In genomic region chr3:22156868-22157267, GRCh38 we compare ENCODE assay signal across 21 cellular contexts.
DNase-seq lines count a peak whose midpoint lies in the region; ATAC-seq, FAIRE-seq and TF ChIP-seq lines count a peak whose summit lies in the region.
"Had no signal": no experiment of that assay in that cellular context is flagged by ENCODE, and none has a peak within 500 bp of the region (broad histone marks: within the 10 kb centered on the region; RNA-seq: fewer than 3 reads in every experiment).

No MANE protein-coding gene starts in this region.

- no peak for TF ChIP-seq CTCF in GM23338 (conservative IDR thresholded peaks at IDR 0.05; ENCODE audit: low read depth in 2 of 2)
- TF ChIP-seq CTCF in coronary artery (IDR thresholded peaks at IDR 0.05) = no peak
- no peak for TF ChIP-seq CTCF in stomach (IDR thresholded peaks at IDR 0.05)

- H3K27ac Mint-ChIP-seq in GM23338 = 0 out of 2 replicates have a peak overlapping the region, but pooled peaks have one; percentile 17
- H3K27ac Mint-ChIP-seq: activated naive CD8-positive, alpha-beta T cell treated with anti-CD3 and anti-CD28 coated beads, Interleukin-2, amount 10 ng/mL, durations not matched to agents 7 days and 5 days; CD14-positive monocyte; stimulated activated effector memory CD8-positive, alpha-beta T cell treated with anti-CD3 and anti-CD28 coated beads, Interleukin-12 subunit alpha, Interleukin-12 subunit beta, amount 100 ng/mL, for 72 hours; T-helper 1 cell treated with Interleukin-12 subunit alpha and Interleukin-12 subunit beta and Interleukin-4 antibody, amounts not matched to agents 30 μg/mL and 1 μg/mL, for 36 hours had no signal

- H3K27me3 ChIP-seq in GM23338 (ENCODE audit: insufficient read depth) = no peaks in the 10 kb centered on the region
- no peaks in the 10 kb centered on the region for H3K27me3 ChIP-seq in stomach
- H3K27me3 ChIP-seq: thyroid gland had no signal

- no peaks in the 10 kb centered on the region; the same call in 2 of the 3 replicates for H3K9me3 Mint-ChIP-seq in GM23338
- H3K9me3 Mint-ChIP-seq: activated naive CD8-positive, alpha-beta T cell treated with anti-CD3 and anti-CD28 coated beads, Interleukin-2, amount 10 ng/mL, durations not matched to agents 7 days and 5 days; neural crest cell; T-helper 1 cell treated with Interleukin-12 subunit alpha and Interleukin-12 subunit beta and Interleukin-4 antibody, amounts not matched to agents 30 μg/mL and 1 μg/mL, for 36 hours had no signal

- TF ChIP-seq POLR2A in GM12892 (IDR thresholded peaks at IDR 0.05; ENCODE audit: low read depth, low read length) (no peak), stomach (IDR thresholded peaks at IDR 0.05) (no peak)

- no peak overlapping the region for H3K4me2 ChIP-seq in GM23338

- H3K4me3 ChIP-seq in GM23338 (no peak overlapping the region), coronary artery (no peak overlapping the region), stomach (no peak overlapping the region)
- H3K4me3 ChIP-seq: thyroid gland had no signal

- intact Hi-C loops in left colon (cut with DNase I, micrococcal nuclease) (no loop called here), stomach (cut with DNase I; ENCODE audit: low total_unique reads) (no loop called here)

- H3K27me3 Mint-ChIP-seq in GM23338 (ENCODE audit: insufficient read depth, low read depth, poor library complexity) = no peaks in the 10 kb centered on the region
- H3K27me3 Mint-ChIP-seq: activated naive CD8-positive, alpha-beta T cell treated with anti-CD3 and anti-CD28 coated beads, Interleukin-2, amount 10 ng/mL, durations not matched to agents 7 days and 5 days had no signal

- no peak overlapping the region for H3K4me3 Mint-ChIP-seq in GM23338
- H3K4me3 Mint-ChIP-seq: activated naive CD8-positive, alpha-beta T cell treated with anti-CD3 and anti-CD28 coated beads, Interleukin-2, amount 10 ng/mL, durations not matched to agents 7 days and 5 days; CD14-positive monocyte; neural crest cell; stimulated activated effector memory CD8-positive, alpha-beta T cell treated with anti-CD3 and anti-CD28 coated beads, Interleukin-12 subunit alpha, Interleukin-12 subunit beta, amount 100 ng/mL, for 72 hours; T-helper 1 cell treated with Interleukin-12 subunit alpha and Interleukin-12 subunit beta and Interleukin-4 antibody, amounts not matched to agents 30 μg/mL and 1 μg/mL, for 36 hours had no signal

- H3K4me1 ChIP-seq in GM23338 (ENCODE audit: insufficient read depth) = no peaks in the 10 kb centered on the region
- H3K4me1 ChIP-seq in stomach = no peaks in the 10 kb centered on the region
- H3K4me1 ChIP-seq: thyroid gland had no signal

- TF ChIP-seq EP300 in stomach (IDR thresholded peaks at IDR 0.05) = no peak

- H3K36me3 Mint-ChIP-seq in GM23338 (ENCODE audit: low read depth) = no peaks in the 10 kb centered on the region
- H3K36me3 Mint-ChIP-seq: activated naive CD8-positive, alpha-beta T cell treated with anti-CD3 and anti-CD28 coated beads, Interleukin-2, amount 10 ng/mL, durations not matched to agents 7 days and 5 days; CD14-positive monocyte; stimulated activated effector memory CD8-positive, alpha-beta T cell treated with anti-CD3 and anti-CD28 coated beads, Interleukin-12 subunit alpha, Interleukin-12 subunit beta, amount 100 ng/mL, for 72 hours had no signal

- peak; percentile 67 for FAIRE-seq in GM12892 (lab: Jason Lieb, UNC)
- FAIRE-seq: endothelial cell of umbilical vein had no signal

- no peaks in the 10 kb centered on the region for H3K9me3 ChIP-seq in stomach
- H3K9me3 ChIP-seq: thyroid gland had no signal

- DNase-seq in GM12892 (ENCODE audit: insufficient read length) = no peak
- peak; percentile 27 for DNase-seq in GM23338 (ENCODE audit: low spot score)
- peak; percentile 52 for DNase-seq in OCI-M1 (lab: John Stamatoyannopoulos, UW)
- DNase-seq in left colon = peak; percentile 9 to 31
- DNase-seq in coronary artery (ENCODE audit: low spot score) = no peak
- DNase-seq in stomach = no peak
- no peak for DNase-seq in DMS153 treated with DMSO at 0.1 percent for 48 hours (lab: John Stamatoyannopoulos, UW; ENCODE audit: unreplicated experiment)
- DNase-seq in AML-193 (lab: John Stamatoyannopoulos, UW) = no peak
- DNase-seq: activated naive CD8-positive, alpha-beta T cell treated with anti-CD3 and anti-CD28 coated beads, Interleukin-2, amount 10 ng/mL, durations not matched to agents 7 days and 5 days; cortex of kidney; HCEC 1CT; hypothalamus; kidney glomerular epithelial cell; NCI-H1694 treated with DMSO at 0.1 percent for 48 hours; NCI-H345; thyroid gland had no signal

- H3K27ac ChIP-seq in GM23338 (ENCODE audit: low read depth) (no peak overlapping the region), coronary artery (no peak overlapping the region), stomach (no peak overlapping the region)
- H3K27ac ChIP-seq: thyroid gland had no signal

- no peaks in the 10 kb centered on the region for H3K9me2 ChIP-seq in GM23338 (ENCODE audit: insufficient read depth)

- H4K20me1 ChIP-seq in GM23338 (replicated peaks; ENCODE audit: insufficient read depth) = no peaks in the 10 kb centered on the region

- 48 to 73% (median 58%) methylated on average over 2 of the region's 2 CpGs for WGBS in stomach, 5 donors

- 0 out of 2 replicates have a peak overlapping the region, but pooled peaks have one; percentile 1 for H2AFZ ChIP-seq in GM23338

- ATAC-seq in GM23338 (peak; percentile 71), left colon (peak; percentile 98)
- ATAC-seq: stimulated activated effector memory CD8-positive, alpha-beta T cell treated with anti-CD3 and anti-CD28 coated beads, Interleukin-12 subunit alpha, Interleukin-12 subunit beta, amount 100 ng/mL, for 72 hours had no signal

- H3K79me2 ChIP-seq in GM23338 (replicated peaks; ENCODE audit: insufficient read depth) = no peaks in the 10 kb centered on the region

- no peaks in the 10 kb centered on the region for H3F3A ChIP-seq in GM23338 (replicated peaks; ENCODE audit: low read depth)

- no peaks in the 10 kb centered on the region for H3K36me3 ChIP-seq in GM23338 (ENCODE audit: insufficient read depth)
- H3K36me3 ChIP-seq in stomach = no peaks in the 10 kb centered on the region
- H3K36me3 ChIP-seq: thyroid gland had no signal

- peaks cover 14% of the 10 kb centered on the region for H3K4me1 Mint-ChIP-seq in GM23338
- H3K4me1 Mint-ChIP-seq: activated naive CD8-positive, alpha-beta T cell treated with anti-CD3 and anti-CD28 coated beads, Interleukin-2, amount 10 ng/mL, durations not matched to agents 7 days and 5 days; CD14-positive monocyte; neural crest cell; stimulated activated effector memory CD8-positive, alpha-beta T cell treated with anti-CD3 and anti-CD28 coated beads, Interleukin-12 subunit alpha, Interleukin-12 subunit beta, amount 100 ng/mL, for 72 hours had no signal

TF ChIP-seq in GM23338, 12 proteins besides CTCF, POLR2A, EP300 and RAD21 (continues in another document):
- no peak for TF ChIP-seq POLR2AphosphoS5 (IDR thresholded peaks at IDR 0.05; ENCODE audit: low read depth)

Comparison
In these comparisons a context has a peak if more than half of its experiments do, and no peak if none do; other contexts are left out.
1. DNase-seq: peak in GM23338 (single experiment), OCI-M1 (single experiment) and left colon (2 of 2); none in GM12892 (single experiment), coronary artery (single experiment), stomach (single experiment), DMS153 treated with DMSO at 0.1 percent for 48 hours (single experiment) and AML-193 (0 of 2).